Comparison of ENCODE assay signal across 8 cellular contexts in the genomic region with DNA sequence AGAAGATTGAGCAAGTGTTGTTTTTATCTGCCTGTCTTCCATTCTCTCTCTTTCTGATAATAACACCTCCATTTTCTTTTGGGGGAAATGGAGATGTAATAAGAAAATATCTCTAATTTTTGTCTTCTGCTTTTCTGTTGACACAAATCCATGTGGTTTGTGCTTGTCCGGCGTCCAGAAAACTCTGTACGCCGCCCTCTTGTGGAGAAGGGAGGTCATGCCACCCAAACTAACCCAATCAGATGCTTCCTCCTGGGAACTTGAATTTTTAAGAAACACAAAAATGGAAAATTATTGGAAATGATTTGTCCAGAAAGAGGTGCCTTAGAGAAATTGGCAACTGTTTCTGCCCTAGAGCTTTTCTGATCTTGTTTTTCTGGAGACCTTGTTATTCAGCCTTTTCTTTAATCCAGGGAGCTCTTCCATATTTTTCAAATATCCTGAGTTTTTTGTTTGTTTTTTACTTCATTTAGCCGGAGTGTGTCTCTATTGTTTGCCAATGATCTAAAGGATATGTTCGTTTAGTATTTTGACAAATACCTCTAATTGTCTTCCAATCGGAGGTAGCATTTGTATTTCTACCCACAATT. TPM values are rescaled to one million over a fixed set of nuclear protein-coding genes. Genes with fewer than 3 reads are reported as not detected.
DNase-seq lines count a peak whose midpoint lies in the region; ATAC-seq and TF ChIP-seq lines count a peak whose summit lies in the region.

No MANE protein-coding gene starts in this region.

- H3K36me3 Mint-ChIP-seq in activated naive CD4-positive, alpha-beta T cell treated with anti-CD3 and anti-CD28 coated beads for 36 hours (ENCODE audit: low read depth), result no peaks in the 10 kb centered on the region

- H3K9me3 Mint-ChIP-seq in activated naive CD4-positive, alpha-beta T cell treated with anti-CD3 and anti-CD28 coated beads for 36 hours, result peaks cover 10% of the 10 kb centered on the region

- peaks cover 15% of the 10 kb centered on the region for H3K9me3 ChIP-seq in left ventricle myocardium inferior (replicated peaks)
- H3K9me3 ChIP-seq in spleen, result peaks cover 0 to 17% (median 15%) of the 10 kb centered on the region in 8 donors

- peaks cover 5% of the 10 kb centered on the region for H3K27me3 ChIP-seq in left ventricle myocardium inferior (ENCODE audit: low read depth)
- H3K27me3 ChIP-seq in spleen (replicated peaks in 1 of 7), result no peaks in the 10 kb centered on the region

- intact Hi-C loops in activated naive CD4-positive, alpha-beta T cell treated with anti-CD3 and anti-CD28 coated beads for 36 hours (cut with micrococcal nuclease), result loop anchor here (1.0 kb wide), 1 partner anchor 142 kb away; no protein-coding TSS in a partner anchor
- intact Hi-C loops in left ventricle myocardium inferior (cut with micrococcal nuclease) (no loop called here), spleen (cut with DNase I; ENCODE audit: low total_unique reads) (no loop called here)

- no peaks in the 10 kb centered on the region for H3K36me3 ChIP-seq in left ventricle myocardium inferior
- no peaks in the 10 kb centered on the region for H3K36me3 ChIP-seq in spleen

- H3K4me1 ChIP-seq in left ventricle myocardium inferior (no peaks in the 10 kb centered on the region), spleen (peaks cover 0 to 6% (median 2%) of the 10 kb centered on the region in 6 donors)

- CTCF ChIA-PET in activated naive CD4-positive, alpha-beta T cell treated with anti-CD3 and anti-CD28 coated beads for 36 hours (lab: Charles Lee), result interaction anchor here (0.9 to 2.9 kb wide), 6 partner anchors 9 to 151 kb away, joined by 3 to 10 read pairs (median 4); a partner anchor contains a TSS

- peaks cover 2% of the 10 kb centered on the region for H3K4me1 Mint-ChIP-seq in activated naive CD4-positive, alpha-beta T cell treated with anti-CD3 and anti-CD28 coated beads for 36 hours (ENCODE audit: low read depth)

- DNase-seq in NCI-H82 (lab: John Stamatoyannopoulos, UW) (peak; percentile 50), left ventricle myocardium inferior (peak; percentile 28), spleen (no peak)
- peak; percentile 69 for DNase-seq in activated naive CD4-positive, alpha-beta T cell treated with anti-CD3 and anti-CD28 coated beads for 36 hours
- no peak for DNase-seq in effector CD8-positive, alpha-beta T cell (lab: John Stamatoyannopoulos, UW)

- WGBS in spleen, 5 donors, result 26 to 29% (median 27%) methylated on average over 7 of the region's 7 CpGs

- peak; percentile 56 for ATAC-seq in GM19395 (IDR thresholded peaks at IDR 0.05; ENCODE audit: unreplicated experiment)
- no peak for ATAC-seq in HG03457 (IDR thresholded peaks at IDR 0.05; ENCODE audit: unreplicated experiment)

- peaks cover 2% of the 10 kb centered on the region for H3K27me3 Mint-ChIP-seq in activated naive CD4-positive, alpha-beta T cell treated with anti-CD3 and anti-CD28 coated beads for 36 hours (ENCODE audit: low read depth)

- no peak for TF ChIP-seq POLR2A in spleen (IDR thresholded peaks at IDR 0.05)

- no peak overlapping the region for H3K27ac ChIP-seq in C4-2B
- H3K27ac ChIP-seq in left ventricle myocardium inferior (replicated peaks), result no peak overlapping the region
- H3K27ac ChIP-seq in spleen, result no peak overlapping the region

- H3K4me3 ChIP-seq in left ventricle myocardium inferior (no peak overlapping the region), spleen (no peak overlapping the region)

- H3K4me3 Mint-ChIP-seq in activated naive CD4-positive, alpha-beta T cell treated with anti-CD3 and anti-CD28 coated beads for 36 hours, result no peak overlapping the region

- TF ChIP-seq CTCF in C4-2B (conservative IDR thresholded peaks at IDR 0.05) (peak; percentile 52), left ventricle myocardium inferior (IDR thresholded peaks at IDR 0.05; ENCODE audit: borderline replicate concordance) (peak; percentile 84), spleen (IDR thresholded peaks at IDR 0.05 in 8 of 11, conservative IDR thresholded peaks at IDR 0.05 in 3 of 11) (peak; percentile 20 to 91 (median 75))

- H3K27ac Mint-ChIP-seq in activated naive CD4-positive, alpha-beta T cell treated with anti-CD3 and anti-CD28 coated beads for 36 hours, result no peak overlapping the region

RNA-seq across cellular contexts. Expression of a gene that starts 17.8 kb away (rescaled TPM):
- not detected for total RNA-seq in activated naive CD4-positive, alpha-beta T cell treated with anti-CD3 and anti-CD28 coated beads for 36 hours
- total RNA-seq in left ventricle myocardium inferior, result 1.8 TPM
- total RNA-seq in spleen, result 1 to 10 TPM in 1 of 7 donors, under 1 TPM in 6; 0.19 to 1.2 (median 0.47) TPM
- under 1 TPM; 0.03 to 0.17 (median 0.07) TPM for polyA plus RNA-seq in spleen

Comparison
In these comparisons a context has a peak if more than half of its experiments do, and no peak if none do; other contexts are left out.
1. DNase-seq: peak in NCI-H82 (single experiment), activated naive CD4-positive, alpha-beta T cell treated with anti-CD3 and anti-CD28 coated beads for 36 hours (single experiment) and left ventricle myocardium inferior (single experiment); none in spleen (single experiment) and effector CD8-positive, alpha-beta T cell (single experiment).
2. Peak in every context shown above with its lines, with median percentiles within 50 percentile points of each other: CTCF ChIP-seq.